Comparison of ENCODE assay signal across 21 cellular contexts in the genomic region with DNA sequence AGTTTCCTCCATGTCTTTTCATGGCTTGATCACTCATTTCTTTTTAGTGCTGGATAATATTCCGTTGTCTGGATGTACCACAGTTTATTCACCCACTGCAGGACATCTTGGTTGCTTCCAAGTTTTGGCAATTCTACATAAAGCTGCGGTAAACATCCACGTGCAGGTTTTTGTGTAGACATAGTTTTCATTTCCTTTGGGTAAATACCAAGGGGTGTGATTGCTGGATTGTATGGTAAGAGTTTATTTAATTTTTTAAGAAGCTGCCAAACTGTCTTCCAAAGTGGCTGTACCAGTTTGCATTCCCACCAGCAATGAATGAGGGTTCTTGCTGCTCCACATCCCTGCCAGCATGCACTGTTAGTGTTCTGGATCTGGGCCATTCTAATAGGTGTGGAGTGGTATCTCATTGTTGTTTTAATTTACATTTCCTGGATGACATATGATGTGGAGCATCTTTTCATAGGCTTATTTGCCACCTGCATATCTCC. TPM values are rescaled to one million over a fixed set of nuclear protein-coding genes. Genes with fewer than 3 reads are reported as not detected.
DNase-seq lines count a peak whose midpoint lies in the region; TF ChIP-seq lines count a peak whose summit lies in the region.
"Had no signal": no experiment of that assay in that cellular context is flagged by ENCODE, and none has a peak within 500 bp of the region (broad histone marks: within the 10 kb centered on the region; RNA-seq: fewer than 3 reads in every experiment).

No MANE protein-coding gene starts in this region.

- no peaks in the 10 kb centered on the region for H3K4me1 ChIP-seq in prostate gland (replicated peaks)
- H3K4me1 ChIP-seq in sigmoid colon, result no peaks in the 10 kb centered on the region
- H3K4me1 ChIP-seq: SJSA1 had no signal

- WGBS in prostate gland, result 53% methylated on average over 3 of the region's 3 CpGs
- 76 to 89% methylated on average over 3 of the region's 3 CpGs for WGBS in sigmoid colon, 2 donors

- intact Hi-C loops in prostate gland (cut with DNase I) (no loop called here), sigmoid colon (cut with DNase I) (no loop called here)

- H3K36me3 ChIP-seq in prostate gland, result no peaks in the 10 kb centered on the region
- no peaks in the 10 kb centered on the region for H3K36me3 ChIP-seq in sigmoid colon
- H3K36me3 ChIP-seq: SJSA1 had no signal

- TF ChIP-seq CTCF in prostate gland (IDR thresholded peaks at IDR 0.05), result no peak
- no peak for TF ChIP-seq CTCF in sigmoid colon (IDR thresholded peaks at IDR 0.05)

- H3K27me3 ChIP-seq in prostate gland (replicated peaks; ENCODE audit: insufficient read depth) (no peaks in the 10 kb centered on the region), sigmoid colon (no peaks in the 10 kb centered on the region)

- no peak overlapping the region for H3K4me3 ChIP-seq in prostate gland
- no peak overlapping the region for H3K4me3 ChIP-seq in sigmoid colon
- H3K4me3 ChIP-seq: SJSA1 had no signal

- H3K9me3 ChIP-seq in prostate gland, result no peaks in the 10 kb centered on the region
- H3K9me3 ChIP-seq in sigmoid colon, result no peaks in the 10 kb centered on the region
- H3K9me3 ChIP-seq: SJSA1 had no signal

- no peak for TF ChIP-seq EP300 in sigmoid colon (IDR thresholded peaks at IDR 0.05)

- H3K27ac ChIP-seq in prostate gland (no peak overlapping the region), sigmoid colon (no peak overlapping the region)
- H3K27ac ChIP-seq: C4-2B, SJSA1 had no signal

- TF ChIP-seq POLR2A in prostate gland (IDR thresholded peaks at IDR 0.05) (no peak), sigmoid colon (IDR thresholded peaks at IDR 0.05) (no peak)

- DNase-seq in NCI-H510A treated with DMSO at 0.1 percent for 48 hours (lab: John Stamatoyannopoulos, UW) (peak; percentile 43), NCI-H510A (lab: John Stamatoyannopoulos, UW) (no peak), NCI-H2081 treated with DMSO at 0.1 percent for 48 hours (lab: John Stamatoyannopoulos, UW) (peak; percentile 46), NCI-H345 treated with DMSO at 0.1 percent for 48 hours (lab: John Stamatoyannopoulos, UW; ENCODE audit: unreplicated experiment) (peak; percentile 92), prostate gland (ENCODE audit: low spot score) (peak; percentile 8), activated T-cell treated with anti-CD3 and anti-CD28 coated beads for 4 hours (no peak), sigmoid colon (no peak)
- DNase-seq: CD8-positive, alpha-beta memory T cell; DMS79 treated with DMSO at 0.1 percent for 48 hours; H7; Kasumi-1; MM.1S; NCI-H1048; NCI-H1436 treated with DMSO at 0.1 percent for 48 hours; NCI-H2107; NCI-H446; NCI-H774; T1000 had no signal

RNA-seq across cellular contexts. Expression of a gene that starts 44.2 kb away (rescaled TPM):
- total RNA-seq in prostate gland, result 1 to 10 TPM in 1 of 2 donors, under 1 TPM in 1; 0.14 to 1.6 TPM
- 1 to 10 TPM in 3 of 4 donors, under 1 TPM in 1; 0.49 to 1.9 (median 1.6) TPM for total RNA-seq in sigmoid colon
- under 1 TPM; under 0.01 to 0.50 (median 0.23) TPM for polyA plus RNA-seq in sigmoid colon
- total RNA-seq: OCI-LY7 had no signal

Comparison
In these comparisons a context has a peak if more than half of its experiments do, and no peak if none do; other contexts are left out.
1. DNase-seq: peak in NCI-H510A treated with DMSO at 0.1 percent for 48 hours (single experiment), NCI-H2081 treated with DMSO at 0.1 percent for 48 hours (single experiment), NCI-H345 treated with DMSO at 0.1 percent for 48 hours (single experiment) and prostate gland (single experiment); none in NCI-H510A (single experiment), activated T-cell treated with anti-CD3 and anti-CD28 coated beads for 4 hours (single experiment) and sigmoid colon (single experiment).